Comparison of ENCODE assay signal across 34 cellular contexts in genomic region chr6:155056756-155057155, GRCh38.
DNase-seq lines count a peak whose midpoint lies in the region; ATAC-seq, FAIRE-seq and TF ChIP-seq lines count a peak whose summit lies in the region.
"Had no signal": no experiment of that assay in that cellular context is flagged by ENCODE, and none has a peak within 500 bp of the region (broad histone marks: within the 10 kb centered on the region; RNA-seq: fewer than 3 reads in every experiment).

No MANE protein-coding gene starts in this region.

- no peak overlapping the region for H4K8ac ChIP-seq in IMR-90 (ENCODE audit: low read depth in 2 of 2, low read length in 2 of 2)

- H3K79me2 ChIP-seq in HepG2 (ENCODE audit: insufficient read depth, low read length), result no peaks in the 10 kb centered on the region
- no peaks in the 10 kb centered on the region for H3K79me2 ChIP-seq in K562 (ENCODE audit: control insufficient read depth, insufficient read depth, low read length)

- H4K20me1 ChIP-seq in HepG2 (ENCODE audit: insufficient read depth, low read length) (no peaks in the 10 kb centered on the region), IMR-90 (ENCODE audit: insufficient read depth, low read length) (no peaks in the 10 kb centered on the region), K562 (replicated peaks; ENCODE audit: control insufficient read depth, insufficient read depth, low read length) (no peaks in the 10 kb centered on the region)
- H4K20me1 ChIP-seq: BLaER1; BLaER1 treated with 17β-estradiol and CSF1 and Interleukin-3, amounts not matched to agents 10 nM and 100 nM had no signal

- TF ChIP-seq EP300 in HepG2 (IDR thresholded peaks at IDR 0.05; ENCODE audit: low read depth in 2 of 2, low read length in 2 of 2) (no peak), HepG2 (CRISPR knock-in tag; IDR thresholded peaks at IDR 0.05; ENCODE audit: borderline replicate concordance) (no peak), A549 (IDR thresholded peaks at IDR 0.05) (no peak), K562 (IDR thresholded peaks at IDR 0.05; ENCODE audit: low read length) (no peak)

- ATAC-seq in HepG2, result no peak
- ATAC-seq in right lobe of liver, result no peak
- ATAC-seq in A549, result no peak
- no peak for ATAC-seq in IMR-90 (ENCODE audit: low read depth)
- no peak for ATAC-seq in K562
- ATAC-seq: CD8-positive, alpha-beta T cell had no signal

- intact Hi-C loops in HepG2 (cut with micrococcal nuclease; ENCODE audit: unreplicated experiment) (no loop called here), right lobe of liver (cut with DNase I) (no loop called here), IMR-90 (cut with micrococcal nuclease) (no loop called here), K562 (cut with micrococcal nuclease) (no loop called here)

- H3K4me1 ChIP-seq in HepG2 (ENCODE audit: insufficient read depth, low read length) (no peaks in the 10 kb centered on the region), right lobe of liver (no peaks in the 10 kb centered on the region), A549 (no peaks in the 10 kb centered on the region), IMR-90 (ENCODE audit: control insufficient read depth, insufficient read depth, low read length) (no peaks in the 10 kb centered on the region), K562 (replicated peaks in 1 of 2; ENCODE audit: control insufficient read depth in 2 of 2, insufficient read depth in 2 of 2, low read length in 2 of 2) (no peaks in the 10 kb centered on the region)
- H3K4me1 ChIP-seq: BE2C; BLaER1; BLaER1 treated with 17β-estradiol and CSF1 and Interleukin-3, amounts not matched to agents 10 nM and 100 nM; Caco-2 had no signal

- H3K27ac ChIP-seq in HepG2 (ENCODE audit: extremely low read length, insufficient read depth, low read length), result no peak overlapping the region
- H3K27ac ChIP-seq in right lobe of liver, result no peak overlapping the region
- no peak overlapping the region for H3K27ac ChIP-seq in A549
- no peak overlapping the region for H3K27ac ChIP-seq in IMR-90 (ENCODE audit: insufficient read depth, low read length)
- H3K27ac ChIP-seq in K562 (ENCODE audit: extremely low read depth, low read depth, low read length), result no peak overlapping the region
- H3K27ac ChIP-seq: 22Rv1; BLaER1; BLaER1 treated with 17β-estradiol and CSF1 and Interleukin-3, amounts not matched to agents 10 nM and 100 nM; C4-2B had no signal

- CTCF ChIA-PET in HepG2 (lab: Yijun Ruan, JAX; ENCODE audit: low intra/inter-chr PET ratio, low total read pairs) (no interaction called here), A549 (lab: Yijun Ruan, JAX) (no interaction called here), IMR-90 (lab: Yijun Ruan, JAX) (interaction anchor here (0.7 kb wide), 1 partner anchor 26 kb away, joined by 3 read pairs; no protein-coding TSS in a partner anchor), K562 (lab: Yijun Ruan, JAX; ENCODE audit: low intra/inter-chr PET ratio) (no interaction called here)

- in situ Hi-C loops in HepG2 (cut with HindIII; ENCODE audit: extremely low pct_ligation_motif_present, low pct_unique_long_range_greater_than_20kb) (no loop called here), IMR-90 (cut with MboI; ENCODE audit: low sequenced_read_pairs) (no loop called here), K562 (cut with MboI) (no loop called here)

- H3K23ac ChIP-seq in IMR-90 (ENCODE audit: low read depth, low read length), result no peak overlapping the region

- BruUV-seq in HepG2 (replicated peaks; lab: Mats Ljungman, UMichigan) (no TSS peak), IMR-90 (replicated peaks; lab: Mats Ljungman, UMichigan) (no TSS peak), K562 (replicated peaks; lab: Mats Ljungman, UMichigan) (no TSS peak)

- TF ChIP-seq CTCF in HepG2 (CRISPR knock-in tag; IDR thresholded peaks at IDR 0.05) (no peak), right lobe of liver (IDR thresholded peaks at IDR 0.05) (no peak), A549 (IDR thresholded peaks at IDR 0.05) (no peak), IMR-90 (conservative IDR thresholded peaks at IDR 0.05; ENCODE audit: low read depth, low read length) (no peak), K562 (IDR thresholded peaks at IDR 0.05 in 2 of 3, conservative IDR thresholded peaks at IDR 0.05 in 1 of 3; ENCODE audit: insufficient read depth in 2 of 3, low read depth in 1 of 3, low read length in 3 of 3) (no peak)

- no peak overlapping the region for H2AK5ac ChIP-seq in IMR-90 (ENCODE audit: low read depth, low read length)

- no peak overlapping the region for H4K5ac ChIP-seq in IMR-90 (ENCODE audit: low read depth, low read length)

- FAIRE-seq in HepG2 (lab: Jason Lieb, UNC) (no peak), A549 (lab: Jason Lieb, UNC) (no peak), K562 (lab: Jason Lieb, UNC) (no peak)
- FAIRE-seq: A204.1, D721Med had no signal

- H3K18ac ChIP-seq in IMR-90 (ENCODE audit: low read depth, low read length), result no peak overlapping the region

- no peak overlapping the region for H2BK20ac ChIP-seq in IMR-90 (ENCODE audit: low read depth, low read length)

- H3K4me3 ChIP-seq in HepG2 (replicated peaks in 1 of 3; ENCODE audit: insufficient read depth in 1 of 3, low read depth in 2 of 3, low read length in 3 of 3) (no peak overlapping the region), right lobe of liver (no peak overlapping the region), A549 (no peak overlapping the region), IMR-90 (ENCODE audit: insufficient read depth, low read depth, low read length) (no peak overlapping the region), K562 (no peak overlapping the region)
- H3K4me3 ChIP-seq: BLaER1; BLaER1 treated with 17β-estradiol and CSF1 and Interleukin-3, amounts not matched to agents 10 nM and 100 nM had no signal

- H3K4ac ChIP-seq in IMR-90 (ENCODE audit: low read depth, low read length), result no peak overlapping the region

- H3K9ac ChIP-seq in HepG2 (ENCODE audit: insufficient read depth, low read depth, low read length) (no peak overlapping the region), IMR-90 (ENCODE audit: low read depth, low read length) (no peak overlapping the region), K562 (ENCODE audit: insufficient read depth in 1 of 2, low read depth in 2 of 2, low read length in 2 of 2) (no peak overlapping the region)
- H3K9ac ChIP-seq: BLaER1; BLaER1 treated with 17β-estradiol and CSF1 and Interleukin-3, amounts not matched to agents 10 nM and 100 nM had no signal

- H3K27me3 ChIP-seq in HepG2 (ENCODE audit: control insufficient read depth in 1 of 2, insufficient read depth in 2 of 2, low read length in 2 of 2) (no peaks in the 10 kb centered on the region), right lobe of liver (no peaks in the 10 kb centered on the region), IMR-90 (ENCODE audit: control insufficient read depth, insufficient read depth, low read length) (no peaks in the 10 kb centered on the region), K562 (ENCODE audit: control insufficient read depth in 2 of 2, insufficient read depth in 2 of 2, low read length in 2 of 2) (peaks cover 11 to 44% of the 10 kb centered on the region in 2 experiments)
- H3K27me3 ChIP-seq: BE2C; BLaER1; BLaER1 treated with 17β-estradiol and CSF1 and Interleukin-3, amounts not matched to agents 10 nM and 100 nM had no signal

- dilution Hi-C loops in IMR-90 (cut with HindIII; ENCODE audit: low sequenced_read_pairs, unreplicated experiment), result no loop called here

- POLR2A ChIA-PET in HepG2 (lab: Yijun Ruan, JAX), result interaction anchor here (0.7 kb wide), 1 partner anchor 13 kb away, joined by 3 read pairs; no protein-coding TSS in a partner anchor
- POLR2A ChIA-PET in A549 (lab: Yijun Ruan, JAX), result no interaction called here
- POLR2A ChIA-PET in IMR-90 (lab: Charles Lee; ENCODE audit: unreplicated experiment), result no interaction called here
- POLR2A ChIA-PET in K562 (lab: Yijun Ruan, JAX), result interaction anchor here (1.3 kb wide), 1 partner anchor 13 kb away, joined by 3 read pairs; no protein-coding TSS in a partner anchor

- H3K36me3 ChIP-seq in HepG2 (replicated peaks in 1 of 2; ENCODE audit: control insufficient read depth in 1 of 2, insufficient read depth in 2 of 2, low read length in 2 of 2) (no peaks in the 10 kb centered on the region), right lobe of liver (no peaks in the 10 kb centered on the region), IMR-90 (ENCODE audit: control insufficient read depth, insufficient read depth, low read length) (no peaks in the 10 kb centered on the region), K562 (ENCODE audit: control insufficient read depth, insufficient read depth, low read length) (no peaks in the 10 kb centered on the region)
- H3K36me3 ChIP-seq: BE2C; BLaER1; BLaER1 treated with 17β-estradiol and CSF1 and Interleukin-3, amounts not matched to agents 10 nM and 100 nM had no signal

- H3K56ac ChIP-seq in IMR-90 (ENCODE audit: extremely low read depth, insufficient read depth, low read length), result no peak overlapping the region

- no peak overlapping the region for H2BK120ac ChIP-seq in IMR-90 (ENCODE audit: low read depth, low read length)

- no peak overlapping the region for H3K14ac ChIP-seq in IMR-90 (replicated peaks; ENCODE audit: low read depth, low read length)

- H3K9me1 ChIP-seq in IMR-90 (ENCODE audit: insufficient read depth, low read length), result no peaks in the 10 kb centered on the region
- H3K9me1 ChIP-seq in K562 (ENCODE audit: control insufficient read depth, insufficient read depth, low read length), result no peaks in the 10 kb centered on the region

- TF ChIP-seq RAD21 in HepG2 (CRISPR knock-in tag; IDR thresholded peaks at IDR 0.05) (no peak), A549 (conservative IDR thresholded peaks at IDR 0.05 in 1 of 2, IDR thresholded peaks at IDR 0.05 in 1 of 2) (no peak), IMR-90 (IDR thresholded peaks at IDR 0.05; ENCODE audit: low read length) (no peak), K562 (CRISPR knock-in tag; conservative IDR thresholded peaks at IDR 0.05 in 1 of 2, IDR thresholded peaks at IDR 0.05 in 1 of 2) (no peak)

- no peak overlapping the region for H3K4me2 ChIP-seq in HepG2 (ENCODE audit: low read depth, low read length)
- no peak overlapping the region for H3K4me2 ChIP-seq in A549
- H3K4me2 ChIP-seq in IMR-90 (ENCODE audit: low read depth, low read length), result no peak overlapping the region
- no peak overlapping the region for H3K4me2 ChIP-seq in K562 (ENCODE audit: insufficient read depth, low read length)
- H3K4me2 ChIP-seq: BLaER1; BLaER1 treated with 17β-estradiol and CSF1 and Interleukin-3, amounts not matched to agents 10 nM and 100 nM had no signal

- H2BK5ac ChIP-seq in IMR-90 (ENCODE audit: low read depth, low read length, poor library complexity, severe bottlenecking), result no peak overlapping the region

- TF ChIP-seq POLR2A in HepG2 (IDR thresholded peaks at IDR 0.05; ENCODE audit: insufficient read depth in 1 of 2, low read depth in 2 of 2, low read length in 2 of 2) (no peak), right lobe of liver (IDR thresholded peaks at IDR 0.05) (no peak), A549 (IDR thresholded peaks at IDR 0.05; ENCODE audit: low read length) (no peak), IMR-90 (IDR thresholded peaks at IDR 0.05; ENCODE audit: low read depth, low read length) (no peak), K562 (conservative IDR thresholded peaks at IDR 0.05) (no peak)

- no peak overlapping the region for H2BK15ac ChIP-seq in IMR-90 (ENCODE audit: low read depth, low read length)

- DNase-seq in HepG2 (ENCODE audit: low spot score) (no peak), right lobe of liver (no peak), A549 (ENCODE audit: low read depth in 1 of 2, low spot score in 1 of 2) (no peak), IMR-90 (no peak), K562 (ENCODE audit: extremely low read depth in 1 of 4, low spot score in 3 of 4) (no peak), DMS114 treated with DMSO at 0.1 percent for 48 hours (lab: John Stamatoyannopoulos, UW; ENCODE audit: unreplicated experiment) (no peak)
- DNase-seq in activated naive CD4-positive, alpha-beta T cell (lab: John Stamatoyannopoulos, UW), result no peak
- no peak for DNase-seq in stimulated activated CD4-positive, alpha-beta T cell treated with anti-CD3 and anti-CD28 coated beads, Interleukin-4, amount 100 ng/mL, for 1 hour
- DNase-seq: 8988T; ACHN; AML-193; BE2C; C1 segment of cervical spinal cord; Caco-2; Calu3; CD4-positive, alpha-beta memory T cell; CD4-positive, alpha-beta T cell; CD4-positive, CD25-positive, alpha-beta regulatory T cell; CD8-positive, alpha-beta memory T cell; CD8-positive, alpha-beta T cell; COR-L47; DMS 273 treated with DMSO at 0.1 percent for 48 hours; DMS153; DMS53; DMS79; DMS79 treated with DMSO at 0.1 percent for 48 hours; DND-41; EL had no signal

- no peak overlapping the region for H2AK9ac ChIP-seq in IMR-90 (replicated peaks; ENCODE audit: low read depth, low read length, poor library complexity)

- no peak overlapping the region for H2AFZ ChIP-seq in HepG2 (ENCODE audit: low read length)
- no peak overlapping the region for H2AFZ ChIP-seq in IMR-90 (replicated peaks; ENCODE audit: low read length, poor library complexity)
- H2AFZ ChIP-seq in K562 (ENCODE audit: low read depth, low read length), result no peak overlapping the region

- H3K9me3 ChIP-seq in HepG2 (ENCODE audit: low read length) (no peaks in the 10 kb centered on the region), right lobe of liver (no peaks in the 10 kb centered on the region), A549 (no peaks in the 10 kb centered on the region), IMR-90 (ENCODE audit: control insufficient read depth, insufficient read depth, low read length) (no peaks in the 10 kb centered on the region), K562 (replicated peaks; ENCODE audit: control insufficient read depth, insufficient read depth, low read depth, low read length) (no peaks in the 10 kb centered on the region)
- H3K9me3 ChIP-seq: BE2C; BLaER1 treated with 17β-estradiol and CSF1 and Interleukin-3, amounts not matched to agents 10 nM and 100 nM; Caco-2 had no signal

- no peaks in the 10 kb centered on the region for H3K79me1 ChIP-seq in IMR-90 (ENCODE audit: low read depth in 1 of 2, low read length in 2 of 2)

- no peak overlapping the region for H4K91ac ChIP-seq in IMR-90 (ENCODE audit: insufficient read depth, low read depth, low read length)

- 17% methylated on average over 3 of the region's 3 CpGs for WGBS in HepG2 (ENCODE audit: low lambda C conversion rate)
- 64% methylated on average over 3 of the region's 3 CpGs for WGBS in right lobe of liver (ENCODE audit: insufficient coverage, low coverage, low lambda C conversion rate, missing lambda C conversion rate)
- 51% methylated on average over 3 of the region's 3 CpGs for WGBS in A549 (ENCODE audit: missing lambda C conversion rate)
- no CpG with 5 or more reads among the region's 3 CpGs for WGBS in IMR-90 (ENCODE audit: extremely low coverage in 2 of 2, insufficient read length in 1 of 2), 2 experiments
- WGBS in K562 (ENCODE audit: insufficient coverage, low coverage, missing lambda C conversion rate), result 0% methylated on average over 3 of the region's 3 CpGs

Comparison
In these comparisons a context has a peak if more than half of its experiments do, and no peak if none do; other contexts are left out.
1. POLR2A ChIA-PET loops: an anchor here in HepG2 (0.7 kb wide) and K562 (1.3 kb wide); none called in A549 and IMR-90.
2. Of the 241 proteins assayed by ChIP-seq in both HepG2 and K562: peak only in HepG2: none; only in K562: MAFG; in both: MAFF and MAFK; in neither: 238.